8 cellular contexts compared by ENCODE assay signal in the genomic region with DNA sequence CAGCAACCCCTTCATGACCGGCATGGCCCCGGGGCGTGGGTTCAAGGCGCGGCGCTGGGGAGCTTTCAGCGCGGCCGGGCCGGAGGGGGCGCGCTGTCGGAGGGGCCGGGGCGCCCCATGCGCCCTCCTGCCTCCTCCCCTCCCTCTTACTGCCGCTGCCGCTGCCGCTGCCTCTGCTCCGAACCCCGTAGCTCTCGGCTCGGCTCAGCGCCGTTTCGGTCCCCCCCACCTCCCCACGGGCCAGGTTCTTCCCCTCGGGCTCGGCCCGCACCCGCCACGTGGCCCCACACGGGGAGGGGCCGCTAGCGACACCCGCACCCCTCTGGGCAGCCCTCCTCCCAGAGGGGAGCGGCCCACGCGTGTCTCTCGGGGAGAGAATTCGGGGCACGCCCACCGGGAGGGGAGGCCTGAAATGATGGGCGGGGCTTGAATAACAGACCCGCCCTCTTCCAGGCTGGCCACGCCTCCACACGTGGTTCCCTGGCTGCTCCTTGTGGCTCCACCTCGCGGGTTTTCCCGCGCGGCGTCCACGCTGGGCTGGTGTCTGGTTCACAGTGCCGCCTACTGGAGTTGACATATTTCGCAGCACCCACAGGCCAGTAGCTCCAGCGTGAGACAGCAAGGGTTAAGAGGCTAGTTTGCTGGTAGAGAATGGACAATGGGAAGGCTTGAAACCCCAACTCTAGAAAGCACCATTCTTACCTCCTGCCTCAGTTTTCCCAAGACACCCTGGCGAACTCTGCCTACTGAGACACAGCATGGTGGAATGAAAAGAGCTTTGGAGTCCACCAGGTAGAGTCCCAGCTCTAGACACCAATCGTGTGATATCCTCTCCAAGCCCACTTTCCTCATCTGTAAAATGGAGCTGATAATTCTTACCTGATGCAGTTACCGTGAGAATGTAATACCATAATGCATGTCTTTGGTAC. TPM values are rescaled to one million over a fixed set of nuclear protein-coding genes. Genes with fewer than 3 reads are reported as not detected.
DNase-seq lines count a peak whose midpoint lies in the region; ATAC-seq and TF ChIP-seq lines count a peak whose summit lies in the region.

A gene (minus strand): TSS at position 221 of the 929 bp plus-strand sequence. CDS start 197 bp downstream, at position 24.

- H3K79me2 ChIP-seq in SK-N-SH (ENCODE audit: insufficient read depth), result no peaks in the 10 kb centered on the region
- H3K79me2 ChIP-seq in parathyroid adenoma, result no peaks in the 10 kb centered on the region

- H3K4me1 ChIP-seq in SK-N-SH (ENCODE audit: control insufficient read depth in 1 of 2, insufficient read depth in 2 of 2, low read depth in 1 of 2, low read length in 1 of 2) (peaks cover 4 to 15% of the 10 kb centered on the region in 2 experiments; a peak in 2 of 4 replicates), parathyroid adenoma (peaks cover 24% of the 10 kb centered on the region), thyroid gland (peaks cover 18 to 27% of the 10 kb centered on the region in 2 donors)

- H3K27ac ChIP-seq in SK-N-SH (ENCODE audit: low read depth in 2 of 2, low read length in 1 of 2) (no peak within 1 kb of the TSS), parathyroid adenoma (no peak within 1 kb of the TSS), thyroid gland (no peak within 1 kb of the TSS)

- DNase-seq in AG08395 (ENCODE audit: low spot score) (peak; percentile 75), LoVo (ENCODE audit: low spot score) (peak; percentile 56), SK-N-SH (peak; percentile 99), Right ventricle myocardium inferior (ENCODE audit: missing footprints) (peak; percentile 93), thyroid gland (peak; percentile 39 to 42)

- intact Hi-C loops in Right ventricle myocardium inferior (cut with DNase I), result loop anchor here (2.0 to 10.0 kb wide), 2 partner anchors 62 to 344 kb away; no protein-coding TSS in a partner anchor
- intact Hi-C loops in thyroid gland (cut with DNase I), result no loop called here

- peak within 1 kb of the TSS; percentile 55 to 63 for H3K4me3 ChIP-seq in SK-N-SH (ENCODE audit: low read depth in 2 of 2, low read length in 1 of 2)
- no peak within 1 kb of the TSS for H3K4me3 ChIP-seq in parathyroid adenoma (ENCODE audit: low read depth, low read length)
- H3K4me3 ChIP-seq in thyroid gland (replicated peaks in 1 of 3), result peak within 1 kb of the TSS in 1 of 3 donors; percentile 5

- H2AFZ ChIP-seq in SK-N-SH (ENCODE audit: low read depth) (peak within 1 kb of the TSS; percentile 84), parathyroid adenoma (peak within 1 kb of the TSS; percentile 97)

- peak; percentile 64 for TF ChIP-seq CTCF in SK-N-SH (IDR thresholded peaks at IDR 0.05)
- TF ChIP-seq CTCF in parathyroid adenoma (IDR thresholded peaks at IDR 0.05), result peak; percentile 73
- TF ChIP-seq CTCF in thyroid gland (IDR thresholded peaks at IDR 0.05), result peak in 3 of 6 experiments; percentile 29 to 41 (median 40)

- H3K4me3 Mint-ChIP-seq in activated naive CD4-positive, alpha-beta T cell treated with anti-CD3 and anti-CD28 coated beads, Interleukin-2, amount 50 U/mL, for 24 hours, result peak within 1 kb of the TSS; percentile 65

- TF ChIP-seq EP300 in SK-N-SH (IDR thresholded peaks at IDR 0.05; ENCODE audit: borderline replicate concordance in 1 of 2, low read depth in 1 of 2, low read length in 1 of 2), result no peak

- H3K27me3 ChIP-seq in SK-N-SH (ENCODE audit: insufficient read depth) (no peaks in the 10 kb centered on the region), parathyroid adenoma (ENCODE audit: control insufficient read depth, insufficient read depth, low read length) (peaks cover 6% of the 10 kb centered on the region), thyroid gland (peaks cover 6% of the 10 kb centered on the region)

- H3K36me3 ChIP-seq in SK-N-SH (replicated peaks in 1 of 2; ENCODE audit: control insufficient read depth in 1 of 2, insufficient read depth in 2 of 2, low read length in 1 of 2) (no peaks in the 10 kb centered on the region), parathyroid adenoma (ENCODE audit: control insufficient read depth, insufficient read depth, low read length) (no peaks in the 10 kb centered on the region), thyroid gland (no peaks in the 10 kb centered on the region)

- peak within 1 kb of the TSS; percentile 90 for H3K4me2 ChIP-seq in SK-N-SH
- peak within 1 kb of the TSS; percentile 58 for H3K4me2 ChIP-seq in parathyroid adenoma (ENCODE audit: low read length)

- TF ChIP-seq RAD21 in SK-N-SH (IDR thresholded peaks at IDR 0.05; ENCODE audit: low read length), result peak; percentile 70

- no peaks in the 10 kb centered on the region for H3K9me3 Mint-ChIP-seq in activated naive CD4-positive, alpha-beta T cell treated with anti-CD3 and anti-CD28 coated beads, Interleukin-2, amount 50 U/mL, for 24 hours

- H4K20me1 ChIP-seq in SK-N-SH (ENCODE audit: insufficient read depth), result no peaks in the 10 kb centered on the region

- CTCF ChIA-PET in SK-N-SH (lab: Yijun Ruan, JAX), result interaction anchor here (0.6 to 4.4 kb wide), 28 partner anchors 8 to 224 kb away, joined by 3 to 30 read pairs (median 4); a partner anchor contains a TSS

- no peak for TF ChIP-seq POLR2A in thyroid gland (IDR thresholded peaks at IDR 0.05)

- peaks cover 11% of the 10 kb centered on the region for H3F3A ChIP-seq in SK-N-SH (replicated peaks; ENCODE audit: insufficient read depth)

- peaks cover 3% of the 10 kb centered on the region for H3K36me3 Mint-ChIP-seq in activated naive CD4-positive, alpha-beta T cell treated with anti-CD3 and anti-CD28 coated beads, Interleukin-2, amount 50 U/mL, for 24 hours

- H3K9me2 ChIP-seq in SK-N-SH, result no peaks in the 10 kb centered on the region

- no peaks in the 10 kb centered on the region for H3K9me3 ChIP-seq in SK-N-SH
- no peaks in the 10 kb centered on the region for H3K9me3 ChIP-seq in parathyroid adenoma (ENCODE audit: control insufficient read depth, low read length)
- H3K9me3 ChIP-seq in thyroid gland, result no peaks in the 10 kb centered on the region

- H3K9ac ChIP-seq in SK-N-SH (no peak within 1 kb of the TSS; the same call in 1 of the 2 replicates), parathyroid adenoma (peak within 1 kb of the TSS; percentile 46)

- H3K27me3 Mint-ChIP-seq in activated naive CD4-positive, alpha-beta T cell treated with anti-CD3 and anti-CD28 coated beads, Interleukin-2, amount 50 U/mL, for 24 hours, result peaks cover 7% of the 10 kb centered on the region

- no peak within 1 kb of the TSS for H3K27ac Mint-ChIP-seq in activated naive CD4-positive, alpha-beta T cell treated with anti-CD3 and anti-CD28 coated beads, Interleukin-2, amount 50 U/mL, for 24 hours

- POLR2A ChIA-PET in SK-N-SH (lab: Yijun Ruan, JAX), result interaction anchor here (0.8 to 1.6 kb wide), 2 partner anchors 25 to 67 kb away, joined by 3 read pairs; no protein-coding TSS in a partner anchor

- 12% methylated on average over 29 of the region's 60 CpGs for WGBS in SK-N-SH (ENCODE audit: low lambda C conversion rate)
- whole genome bisulfite sequencing in thyroid gland, 2 donors, result 7 to 13% methylated on average over 14 to 33 of the region's 60 CpGs

- ATAC-seq in GM18909 (IDR thresholded peaks at IDR 0.05; ENCODE audit: poor library complexity, unreplicated experiment) (peak; percentile 59), Right ventricle myocardium inferior (peak; percentile 53)

- peaks cover 45% of the 10 kb centered on the region for H3K4me1 Mint-ChIP-seq in activated naive CD4-positive, alpha-beta T cell treated with anti-CD3 and anti-CD28 coated beads, Interleukin-2, amount 50 U/mL, for 24 hours

TF ChIP-seq in SK-N-SH, 30 proteins besides CTCF, POLR2A, EP300 and RAD21 (continues in another document):
- TF ChIP-seq CHD2 (IDR thresholded peaks at IDR 0.05; ENCODE audit: low read length, partially characterized antibody) (peak; percentile 67), TAF1 (IDR thresholded peaks at IDR 0.05; ENCODE audit: borderline replicate concordance, low read depth, low read length) (no peak), YY1 (IDR thresholded peaks at IDR 0.05; ENCODE audit: low read depth) (no peak), NFIC (IDR thresholded peaks at IDR 0.05; ENCODE audit: borderline replicate concordance) (no peak), EZH2phosphoT487 (IDR thresholded peaks at IDR 0.05; ENCODE audit: borderline replicate concordance, low read depth) (no peak), RFX5 (IDR thresholded peaks at IDR 0.05; ENCODE audit: low read length) (no peak), SIN3A (IDR thresholded peaks at IDR 0.05; ENCODE audit: borderline replicate concordance, low read depth, low read length) (peak; percentile 70; the same call in 1 of the 2 replicates), MXI1 (IDR thresholded peaks at IDR 0.05; ENCODE audit: low read depth, low read length) (peak; percentile 98), GATA2 (CRISPR knock-in tag; IDR thresholded peaks at IDR 0.05) (no peak), FOXM1 (IDR thresholded peaks at IDR 0.05; ENCODE audit: low read depth) (no peak), FOSL2 (IDR thresholded peaks at IDR 0.05; ENCODE audit: borderline replicate concordance, low read depth) (no peak), TEAD4 (IDR thresholded peaks at IDR 0.05; ENCODE audit: borderline replicate concordance, insufficient read depth) (no peak), FOXJ3 (CRISPR knock-in tag; IDR thresholded peaks at IDR 0.05) (no peak), NRF1 (IDR thresholded peaks at IDR 0.05; ENCODE audit: low read depth, low read length) (no peak)
- TF ChIP-seq, protein P1, sequence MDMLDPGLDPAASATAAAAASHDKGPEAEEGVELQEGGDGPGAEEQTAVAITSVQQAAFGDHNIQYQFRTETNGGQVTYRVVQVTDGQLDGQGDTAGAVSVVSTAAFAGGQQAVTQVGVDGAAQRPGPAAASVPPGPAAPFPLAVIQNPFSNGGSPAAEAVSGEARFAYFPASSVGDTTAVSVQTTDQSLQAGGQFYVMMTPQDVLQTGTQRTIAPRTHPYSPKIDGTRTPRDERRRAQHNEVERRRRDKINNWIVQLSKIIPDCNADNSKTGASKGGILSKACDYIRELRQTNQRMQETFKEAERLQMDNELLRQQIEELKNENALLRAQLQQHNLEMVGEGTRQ (IDR thresholded peaks at IDR 0.05; ENCODE audit: borderline replicate concordance, low read depth, low read length), result peak; percentile 50
- TF ChIP-seq, protein P2, sequence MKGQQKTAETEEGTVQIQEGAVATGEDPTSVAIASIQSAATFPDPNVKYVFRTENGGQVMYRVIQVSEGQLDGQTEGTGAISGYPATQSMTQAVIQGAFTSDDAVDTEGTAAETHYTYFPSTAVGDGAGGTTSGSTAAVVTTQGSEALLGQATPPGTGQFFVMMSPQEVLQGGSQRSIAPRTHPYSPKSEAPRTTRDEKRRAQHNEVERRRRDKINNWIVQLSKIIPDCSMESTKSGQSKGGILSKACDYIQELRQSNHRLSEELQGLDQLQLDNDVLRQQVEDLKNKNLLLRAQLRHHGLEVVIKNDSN (IDR thresholded peaks at IDR 0.05; ENCODE audit: borderline replicate concordance, low read depth), result peak; percentile 79

RNA-seq across cellular contexts. Expression of the gene that starts here (rescaled TPM):
- 0.46 and 0.57 TPM in 2 replicates for polyA plus RNA-seq in SK-N-SH (2012; rRNA removed)
- 0.17 and 0.29 TPM in 2 replicates for polyA plus RNA-seq in SK-N-SH (2012; cell fraction: cytosol; rRNA removed)
- polyA plus RNA-seq in SK-N-SH (2012; cell fraction: nucleus; rRNA removed), result 0.83 and 1.1 TPM in 2 replicates
- 0.24 TPM for total RNA-seq in Right ventricle myocardium inferior
- total RNA-seq in thyroid gland, result not detected

Comparison
In these comparisons a context has a peak if more than half of its experiments do, and no peak if none do; other contexts are left out.
1. Peak in DNase-seq and ATAC-seq in Right ventricle myocardium inferior; RNA of the gene not detected or under 1 TPM.
2. Peak in DNase-seq in thyroid gland; RNA of the gene not detected or under 1 TPM.
3. DNase-seq: peak in every context shown above with its lines; median percentile 99 in SK-N-SH; 93 in Right ventricle myocardium inferior; 75 in AG08395; 56 in LoVo; 40 in thyroid gland.